16 cellular contexts compared by ENCODE assay signal in genomic region chr7:130957722-130958360, GRCh38.
DNase-seq lines count a peak whose midpoint lies in the region; ATAC-seq and TF ChIP-seq lines count a peak whose summit lies in the region.
"Had no signal": no experiment of that assay in that cellular context is flagged by ENCODE, and none has a peak within 500 bp of the region (broad histone marks: within the 10 kb centered on the region; RNA-seq: fewer than 3 reads in every experiment).

No MANE protein-coding gene starts in this region.

- no peak overlapping the region for H3K4me3 ChIP-seq in KMS-11 (IDR thresholded peaks at IDR 0.05; ENCODE audit: insufficient read depth, low read depth, low read length)
- H3K4me3 ChIP-seq: esophagus muscularis mucosa, lower lobe of right lung, vagina had no signal

- POLR2A ChIA-PET in activated naive CD8-positive, alpha-beta T cell treated with anti-CD3 and anti-CD28 coated beads, Interleukin-2, amount 10 ng/mL, durations not matched to agents 7 days and 5 days (lab: Charles Lee), result interaction anchor here (1.1 to 8.7 kb wide), 4 partner anchors 11 to 44 kb away, joined by 3 to 62 read pairs (median 10); no protein-coding TSS in a partner anchor

- H3K9ac ChIP-seq in KMS-11, result no peak overlapping the region; the same call in 1 of the 2 replicates

- peaks cover 75% of the 10 kb centered on the region for H3K4me1 Mint-ChIP-seq in activated naive CD4-positive, alpha-beta T cell treated with anti-CD3 and anti-CD28 coated beads, Interleukin-2, amount 10 ng/mL, durations not matched to agents 7 days and 5 days
- H3K4me1 Mint-ChIP-seq in activated naive CD8-positive, alpha-beta T cell treated with anti-CD3 and anti-CD28 coated beads, Interleukin-2, amount 10 ng/mL, durations not matched to agents 7 days and 5 days, result peaks cover 64% of the 10 kb centered on the region
- peaks cover 53 to 97% of the 10 kb centered on the region in 2 donors for H3K4me1 Mint-ChIP-seq in stimulated activated naive B cell treated with anti-CD40 and anti-IgM and Interleukin-4, amounts not matched to agents 10 μg/mL and 1 μg/mL and 100 μg/mL, for 72 hours

- H3K36me3 ChIP-seq in KMS-11 (ENCODE audit: insufficient read depth), result peaks cover 3% of the 10 kb centered on the region; the same call in 1 of the 2 replicates
- H3K36me3 ChIP-seq: vagina had no signal

- no peak for DNase-seq in activated naive CD4-positive, alpha-beta T cell treated with anti-CD3 and anti-CD28 coated beads, Interleukin-2, amount 10 ng/mL, durations not matched to agents 7 days and 5 days
- DNase-seq in activated naive CD4-positive, alpha-beta T cell treated with anti-CD3 and anti-CD28 coated beads, Interleukin-2, amount 50 U/mL, for 16 hours, result no peak
- no peak for DNase-seq in activated naive CD8-positive, alpha-beta T cell treated with anti-CD3 and anti-CD28 coated beads, Interleukin-2, amount 10 ng/mL, durations not matched to agents 7 days and 5 days
- no peak for DNase-seq in stimulated activated naive B cell treated with anti-CD40 and anti-IgM and Interleukin-4, amounts not matched to agents 10 μg/mL and 1 μg/mL and 100 μg/mL, for 72 hours
- no peak for DNase-seq in NCI-H1694 treated with DMSO at 0.1 percent for 48 hours (lab: John Stamatoyannopoulos, UW)
- no peak for DNase-seq in stimulated activated naive CD4-positive, alpha-beta T cell (lab: John Stamatoyannopoulos, UW)
- DNase-seq: AML-193; lower lobe of right lung; NCI-H1436; NCI-H524 treated with DMSO at 0.1 percent for 48 hours; nucleus accumbens; stimulated activated CD8-positive, alpha-beta memory T cell treated with anti-CD3 and anti-CD28 coated beads, Interleukin-4, amount 100 ng/mL, for 48 hours had no signal

- peak overlapping the region; percentile 92 for H3K27ac Mint-ChIP-seq in activated naive CD4-positive, alpha-beta T cell treated with anti-CD3 and anti-CD28 coated beads, Interleukin-2, amount 10 ng/mL, durations not matched to agents 7 days and 5 days
- H3K27ac Mint-ChIP-seq in activated naive CD8-positive, alpha-beta T cell treated with anti-CD3 and anti-CD28 coated beads, Interleukin-2, amount 10 ng/mL, durations not matched to agents 7 days and 5 days, result peak overlapping the region; percentile 78
- H3K27ac Mint-ChIP-seq in stimulated activated naive B cell treated with anti-CD40 and anti-IgM and Interleukin-4, amounts not matched to agents 10 μg/mL and 1 μg/mL and 100 μg/mL, for 72 hours, result peak overlapping the region; percentile 47

- peak overlapping the region; percentile 71 for H3K4me2 ChIP-seq in KMS-11

- no peaks in the 10 kb centered on the region for H3K27me3 ChIP-seq in KMS-11 (ENCODE audit: insufficient read depth, low read depth)
- H3K27me3 ChIP-seq: esophagus muscularis mucosa, vagina had no signal

- CTCF ChIA-PET in activated naive CD4-positive, alpha-beta T cell treated with anti-CD3 and anti-CD28 coated beads, Interleukin-2, amount 10 ng/mL, durations not matched to agents 7 days and 5 days (lab: Charles Lee), result interaction anchor here (0.7 to 7.2 kb wide), 7 partner anchors 11 to 85 kb away, joined by 3 to 54 read pairs (median 6); no protein-coding TSS in a partner anchor

- peaks cover 62% of the 10 kb centered on the region for H3K36me3 Mint-ChIP-seq in activated naive CD4-positive, alpha-beta T cell treated with anti-CD3 and anti-CD28 coated beads, Interleukin-2, amount 10 ng/mL, durations not matched to agents 7 days and 5 days
- peaks cover 55% of the 10 kb centered on the region for H3K36me3 Mint-ChIP-seq in activated naive CD8-positive, alpha-beta T cell treated with anti-CD3 and anti-CD28 coated beads, Interleukin-2, amount 10 ng/mL, durations not matched to agents 7 days and 5 days
- peaks cover 48 to 74% of the 10 kb centered on the region in 2 donors for H3K36me3 Mint-ChIP-seq in stimulated activated naive B cell treated with anti-CD40 and anti-IgM and Interleukin-4, amounts not matched to agents 10 μg/mL and 1 μg/mL and 100 μg/mL, for 72 hours

- 0 out of 2 replicates have a peak, but pooled peaks have one; percentile 20 for TF ChIP-seq CTCF in KMS-11 (conservative IDR thresholded peaks at IDR 0.05; ENCODE audit: low read depth, low read length)

- no peak overlapping the region for H2AFZ ChIP-seq in KMS-11 (ENCODE audit: low read depth)

- peak overlapping the region; percentile 90 for H3K4me3 Mint-ChIP-seq in activated naive CD4-positive, alpha-beta T cell treated with anti-CD3 and anti-CD28 coated beads, Interleukin-2, amount 10 ng/mL, durations not matched to agents 7 days and 5 days
- peak overlapping the region; percentile 99 for H3K4me3 Mint-ChIP-seq in activated naive CD8-positive, alpha-beta T cell treated with anti-CD3 and anti-CD28 coated beads, Interleukin-2, amount 10 ng/mL, durations not matched to agents 7 days and 5 days
- peak overlapping the region; percentile 63 to 75 for H3K4me3 Mint-ChIP-seq in stimulated activated naive B cell treated with anti-CD40 and anti-IgM and Interleukin-4, amounts not matched to agents 10 μg/mL and 1 μg/mL and 100 μg/mL, for 72 hours

- H3K27me3 Mint-ChIP-seq in activated naive CD4-positive, alpha-beta T cell treated with anti-CD3 and anti-CD28 coated beads, Interleukin-2, amount 10 ng/mL, durations not matched to agents 7 days and 5 days, result no peaks in the 10 kb centered on the region
- no peaks in the 10 kb centered on the region for H3K27me3 Mint-ChIP-seq in activated naive CD8-positive, alpha-beta T cell treated with anti-CD3 and anti-CD28 coated beads, Interleukin-2, amount 10 ng/mL, durations not matched to agents 7 days and 5 days
- H3K27me3 Mint-ChIP-seq in stimulated activated naive B cell treated with anti-CD40 and anti-IgM and Interleukin-4, amounts not matched to agents 10 μg/mL and 1 μg/mL and 100 μg/mL, for 72 hours, result no peaks in the 10 kb centered on the region

- H4K20me1 ChIP-seq in KMS-11 (ENCODE audit: insufficient read depth), result peaks cover 44% of the 10 kb centered on the region

- peaks cover 81% of the 10 kb centered on the region for H3K4me1 ChIP-seq in KMS-11 (ENCODE audit: low read depth, poor library complexity, severe bottlenecking)

- H3K79me2 ChIP-seq in KMS-11 (ENCODE audit: insufficient read depth, low read depth), result peaks cover 90% of the 10 kb centered on the region

- H3K27ac ChIP-seq in KMS-11, result no peak overlapping the region
- H3K27ac ChIP-seq: esophagus muscularis mucosa, vagina had no signal

- no peak for ATAC-seq in activated naive CD8-positive, alpha-beta T cell treated with anti-CD3 and anti-CD28 coated beads, Interleukin-2, amount 10 ng/mL, durations not matched to agents 7 days and 5 days (ENCODE audit: low read depth)
- no peak for ATAC-seq in stimulated activated naive B cell treated with anti-CD40 and anti-IgM and Interleukin-4, amounts not matched to agents 10 μg/mL and 1 μg/mL and 100 μg/mL, for 72 hours (replicated peaks)
- ATAC-seq in GM18907 (IDR thresholded peaks at IDR 0.05; ENCODE audit: unreplicated experiment), result no peak
- ATAC-seq: lower lobe of right lung had no signal

- H3K9me3 Mint-ChIP-seq in activated naive CD4-positive, alpha-beta T cell treated with anti-CD3 and anti-CD28 coated beads, Interleukin-2, amount 10 ng/mL, durations not matched to agents 7 days and 5 days, result no peaks in the 10 kb centered on the region
- no peaks in the 10 kb centered on the region for H3K9me3 Mint-ChIP-seq in activated naive CD8-positive, alpha-beta T cell treated with anti-CD3 and anti-CD28 coated beads, Interleukin-2, amount 10 ng/mL, durations not matched to agents 7 days and 5 days
- peaks cover 0 to 1% of the 10 kb centered on the region in 2 donors for H3K9me3 Mint-ChIP-seq in stimulated activated naive B cell treated with anti-CD40 and anti-IgM and Interleukin-4, amounts not matched to agents 10 μg/mL and 1 μg/mL and 100 μg/mL, for 72 hours
